Comparison of ENCODE assay signal across 10 cellular contexts in genomic region chr2:120912101-120912985, GRCh38.
DNase-seq lines count a peak whose midpoint lies in the region; ATAC-seq and TF ChIP-seq lines count a peak whose summit lies in the region.
"Had no signal": no experiment of that assay in that cellular context is flagged by ENCODE, and none has a peak within 500 bp of the region (broad histone marks: within the 10 kb centered on the region; RNA-seq: fewer than 3 reads in every experiment).

No MANE protein-coding gene starts in this region.

- peak overlapping the region; percentile 88 for H2AK5ac ChIP-seq in IMR-90 (ENCODE audit: low read depth, low read length)

- H2BK20ac ChIP-seq in IMR-90 (ENCODE audit: low read depth, low read length), result peak overlapping the region; percentile 82

- dilution Hi-C loops in IMR-90 (cut with HindIII; ENCODE audit: low sequenced_read_pairs, unreplicated experiment), result no loop called here

- peak overlapping the region; percentile 22 to 60; a peak in 3 of 4 replicates for H4K8ac ChIP-seq in IMR-90 (ENCODE audit: low read depth in 2 of 2, low read length in 2 of 2)

- H4K91ac ChIP-seq in IMR-90 (ENCODE audit: insufficient read depth, low read depth, low read length), result peak overlapping the region; percentile 94

- H4K5ac ChIP-seq in IMR-90 (ENCODE audit: low read depth, low read length), result peak overlapping the region; percentile 33

- peak overlapping the region; percentile 73 for H2BK5ac ChIP-seq in IMR-90 (ENCODE audit: low read depth, low read length, poor library complexity, severe bottlenecking)

- H3K36me3 Mint-ChIP-seq in type B pancreatic cell, result no peaks in the 10 kb centered on the region
- no peaks in the 10 kb centered on the region for H3K36me3 Mint-ChIP-seq in effector memory CD8-positive, alpha-beta T cell (ENCODE audit: insufficient read depth)
- H3K36me3 Mint-ChIP-seq in activated CD4-positive, alpha-beta T cell treated with anti-CD3 and anti-CD28 coated beads, Interleukin-2, amount 10 ng/mL, durations not matched to agents 7 days and 5 days (ENCODE audit: low read depth), result no peaks in the 10 kb centered on the region

- peak overlapping the region; percentile 27 for H3K4me2 ChIP-seq in IMR-90 (ENCODE audit: low read depth, low read length)

- H2BK15ac ChIP-seq in IMR-90 (ENCODE audit: low read depth, low read length), result peak overlapping the region; percentile 91

- H3K4me3 Mint-ChIP-seq in type B pancreatic cell, result no peak overlapping the region
- no peak overlapping the region for H3K4me3 Mint-ChIP-seq in effector memory CD8-positive, alpha-beta T cell
- no peak overlapping the region for H3K4me3 Mint-ChIP-seq in activated CD4-positive, alpha-beta T cell treated with anti-CD3 and anti-CD28 coated beads, Interleukin-2, amount 10 ng/mL, durations not matched to agents 7 days and 5 days

- no peaks in the 10 kb centered on the region for H3K9me3 ChIP-seq in IMR-90 (ENCODE audit: control insufficient read depth, insufficient read depth, low read length)

- H3K36me3 ChIP-seq in IMR-90 (ENCODE audit: control insufficient read depth, insufficient read depth, low read length), result no peaks in the 10 kb centered on the region; the same call in 1 of the 2 replicates

- WGBS in IMR-90 (ENCODE audit: extremely low coverage in 2 of 2, insufficient read length in 1 of 2), 2 experiments, result 36% methylated on average over 2 of the region's 29 CpGs; no CpG with 5 or more reads in 1 of the 2 experiments

- peak overlapping the region; percentile 8; the same call in 1 of the 2 replicates for H3K9ac ChIP-seq in IMR-90 (ENCODE audit: low read depth, low read length)

- H3K4me3 ChIP-seq in IMR-90 (ENCODE audit: insufficient read depth, low read depth, low read length), result no peak overlapping the region
- H3K4me3 ChIP-seq: dorsolateral prefrontal cortex had no signal

- CTCF ChIA-PET in IMR-90 (lab: Yijun Ruan, JAX), result interaction anchor here (0.6 to 0.7 kb wide), 3 partner anchors 20 to 93 kb away, joined by 3 read pairs; no protein-coding TSS in a partner anchor
- CTCF ChIA-PET in activated CD4-positive, alpha-beta T cell treated with anti-CD3 and anti-CD28 coated beads, Interleukin-2, amount 10 ng/mL, durations not matched to agents 7 days and 5 days (lab: Charles Lee), result no interaction called here

- ATAC-seq in IMR-90 (ENCODE audit: low read depth), result peak; percentile 12
- ATAC-seq in effector memory CD8-positive, alpha-beta T cell (replicated peaks), result no peak

- peak overlapping the region; percentile 89 for H3K4ac ChIP-seq in IMR-90 (ENCODE audit: low read depth, low read length)

- peak overlapping the region; percentile 51 for H3K18ac ChIP-seq in IMR-90 (ENCODE audit: low read depth, low read length)

- intact Hi-C loops in IMR-90 (cut with micrococcal nuclease), result no loop called here

- H3K9me1 ChIP-seq in IMR-90 (ENCODE audit: insufficient read depth, low read length), result peaks cover 79% of the 10 kb centered on the region

- peak overlapping the region; percentile 47 for H2AFZ ChIP-seq in IMR-90 (replicated peaks; ENCODE audit: low read length, poor library complexity)

- H3K79me1 ChIP-seq in IMR-90 (ENCODE audit: low read depth in 1 of 2, low read length in 2 of 2), result peaks cover 52 to 95% of the 10 kb centered on the region in 2 experiments

- peak overlapping the region; percentile 86 for H3K14ac ChIP-seq in IMR-90 (replicated peaks; ENCODE audit: low read depth, low read length)

- no peak for TF ChIP-seq CTCF in IMR-90 (conservative IDR thresholded peaks at IDR 0.05; ENCODE audit: low read depth, low read length)
- no peak for TF ChIP-seq CTCF in type B pancreatic cell (conservative IDR thresholded peaks at IDR 0.05)
- TF ChIP-seq CTCF in GM13977 (IDR thresholded peaks at IDR 0.05; ENCODE audit: extremely low read depth, insufficient read depth, missing control alignments), result no peak

- no TSS peak for BruUV-seq in IMR-90 (replicated peaks; lab: Mats Ljungman, UMichigan)

- peak overlapping the region; percentile 50; the same call in 1 of the 2 replicates for H3K56ac ChIP-seq in IMR-90 (ENCODE audit: extremely low read depth, insufficient read depth, low read length)

- H3K9me3 Mint-ChIP-seq in type B pancreatic cell, result no peaks in the 10 kb centered on the region
- no peaks in the 10 kb centered on the region for H3K9me3 Mint-ChIP-seq in effector memory CD8-positive, alpha-beta T cell
- no peaks in the 10 kb centered on the region for H3K9me3 Mint-ChIP-seq in activated CD4-positive, alpha-beta T cell treated with anti-CD3 and anti-CD28 coated beads, Interleukin-2, amount 10 ng/mL, durations not matched to agents 7 days and 5 days

- peaks cover 3% of the 10 kb centered on the region for H3K27me3 Mint-ChIP-seq in type B pancreatic cell
- peaks cover 0 to 11% of the 10 kb centered on the region in 2 donors for H3K27me3 Mint-ChIP-seq in effector memory CD8-positive, alpha-beta T cell
- no peaks in the 10 kb centered on the region for H3K27me3 Mint-ChIP-seq in activated CD4-positive, alpha-beta T cell treated with anti-CD3 and anti-CD28 coated beads, Interleukin-2, amount 10 ng/mL, durations not matched to agents 7 days and 5 days

- in situ Hi-C loops in IMR-90 (cut with MboI; ENCODE audit: low sequenced_read_pairs) (no loop called here), GM13977 (cut with MboI; ENCODE audit: low pct_unique_long_range_greater_than_20kb, low sequenced_read_pairs, unreplicated experiment) (no loop called here)

- H3K23ac ChIP-seq in IMR-90 (ENCODE audit: low read depth, low read length), result peak overlapping the region; percentile 91

- POLR2A ChIA-PET in IMR-90 (lab: Charles Lee; ENCODE audit: unreplicated experiment), result interaction anchor here (0.7 to 1.1 kb wide), 2 partner anchors 13 to 17 kb away, joined by 9 to 10 read pairs; no protein-coding TSS in a partner anchor
- POLR2A ChIA-PET in activated CD4-positive, alpha-beta T cell treated with anti-CD3 and anti-CD28 coated beads, Interleukin-2, amount 10 ng/mL, durations not matched to agents 7 days and 5 days (lab: Charles Lee), result no interaction called here

- DNase-seq in IMR-90, result peak; percentile 66
- peak; percentile 74 to 75 for DNase-seq in erythroblast (lab: John Stamatoyannopoulos, UW)
- DNase-seq in medulla oblongata (ENCODE audit: extremely low spot score), result peak; percentile 70
- no peak for DNase-seq in type B pancreatic cell (ENCODE audit: extremely low spot score, unreplicated experiment)
- no peak for DNase-seq in GM13977 (ENCODE audit: low spot score)
- DNase-seq in effector memory CD8-positive, alpha-beta T cell, result no peak
- no peak for DNase-seq in GOT3 (lab: John Stamatoyannopoulos, UW)
- no peak for DNase-seq in activated CD4-positive, alpha-beta T cell treated with anti-CD3 and anti-CD28 coated beads, Interleukin-2, amount 10 ng/mL, durations not matched to agents 7 days and 5 days
- DNase-seq: dorsolateral prefrontal cortex, NCI-H2029 treated with DMSO at 0.1 percent for 48 hours had no signal

- no peaks in the 10 kb centered on the region for H3K27me3 ChIP-seq in IMR-90 (ENCODE audit: control insufficient read depth, insufficient read depth, low read length)

- H2AK9ac ChIP-seq in IMR-90 (replicated peaks; ENCODE audit: low read depth, low read length, poor library complexity), result peak overlapping the region; percentile 94

- peak overlapping the region; percentile 78 for H3K27ac ChIP-seq in IMR-90 (ENCODE audit: insufficient read depth, low read length)

- peaks cover 38% of the 10 kb centered on the region for H4K20me1 ChIP-seq in IMR-90 (ENCODE audit: insufficient read depth, low read length)

- H3K4me1 Mint-ChIP-seq in type B pancreatic cell (ENCODE audit: unreplicated experiment), result peaks cover 30% of the 10 kb centered on the region
- H3K4me1 Mint-ChIP-seq in effector memory CD8-positive, alpha-beta T cell (ENCODE audit: low read depth in 2 of 2), result peaks cover 0 to 3% of the 10 kb centered on the region in 2 donors
- no peaks in the 10 kb centered on the region for H3K4me1 Mint-ChIP-seq in activated CD4-positive, alpha-beta T cell treated with anti-CD3 and anti-CD28 coated beads, Interleukin-2, amount 10 ng/mL, durations not matched to agents 7 days and 5 days

- TF ChIP-seq RAD21 in IMR-90 (IDR thresholded peaks at IDR 0.05; ENCODE audit: low read length), result no peak

- H3K27ac Mint-ChIP-seq in type B pancreatic cell, result peak overlapping the region; percentile 54
- H3K27ac Mint-ChIP-seq in effector memory CD8-positive, alpha-beta T cell, result no peak overlapping the region
- no peak overlapping the region for H3K27ac Mint-ChIP-seq in activated CD4-positive, alpha-beta T cell treated with anti-CD3 and anti-CD28 coated beads, Interleukin-2, amount 10 ng/mL, durations not matched to agents 7 days and 5 days

- H2BK120ac ChIP-seq in IMR-90 (ENCODE audit: low read depth, low read length), result peak overlapping the region; percentile 74

- no peak for TF ChIP-seq POLR2A in IMR-90 (IDR thresholded peaks at IDR 0.05; ENCODE audit: low read depth, low read length)
- TF ChIP-seq POLR2A in erythroblast (IDR thresholded peaks at IDR 0.05; ENCODE audit: low read length), result no peak

- peaks cover 52% of the 10 kb centered on the region for H3K4me1 ChIP-seq in IMR-90 (ENCODE audit: control insufficient read depth, insufficient read depth, low read length)

TF ChIP-seq in IMR-90, 13 proteins besides CTCF, POLR2A, EP300 and RAD21:
- TF ChIP-seq SMC3 (IDR thresholded peaks at IDR 0.05; ENCODE audit: low read depth, low read length) (no peak), USF2 (IDR thresholded peaks at IDR 0.05; ENCODE audit: low read depth, low read length) (no peak), MXI1 (IDR thresholded peaks at IDR 0.05; ENCODE audit: borderline replicate concordance, low read depth, low read length) (no peak), MAFK (IDR thresholded peaks at IDR 0.05; ENCODE audit: low read depth, low read length) (peak; percentile 85), MAZ (IDR thresholded peaks at IDR 0.05; ENCODE audit: borderline replicate concordance, low read depth, low read length) (0 out of 2 replicates have a peak, but pooled peaks have one; percentile 8), BHLHE40 (IDR thresholded peaks at IDR 0.05; ENCODE audit: low read depth, low read length) (peak; percentile 51), RFX5 (IDR thresholded peaks at IDR 0.05; ENCODE audit: low read depth, low read length) (no peak)
TF ChIP-seq in IMR-90: peak in this region for 3.

Comparison
In these comparisons a context has a peak if more than half of its experiments do, and no peak if none do; other contexts are left out.
1. DNase-seq: peak in IMR-90 (single experiment), erythroblast (2 of 2) and medulla oblongata (single experiment); none in type B pancreatic cell (single experiment), GM13977 (single experiment), effector memory CD8-positive, alpha-beta T cell (0 of 3), GOT3 (single experiment) and activated CD4-positive, alpha-beta T cell treated with anti-CD3 and anti-CD28 coated beads, Interleukin-2, amount 10 ng/mL, durations not matched to agents 7 days and 5 days (single experiment).